1 cellular context compared by ENCODE assay signal in the genomic region with DNA sequence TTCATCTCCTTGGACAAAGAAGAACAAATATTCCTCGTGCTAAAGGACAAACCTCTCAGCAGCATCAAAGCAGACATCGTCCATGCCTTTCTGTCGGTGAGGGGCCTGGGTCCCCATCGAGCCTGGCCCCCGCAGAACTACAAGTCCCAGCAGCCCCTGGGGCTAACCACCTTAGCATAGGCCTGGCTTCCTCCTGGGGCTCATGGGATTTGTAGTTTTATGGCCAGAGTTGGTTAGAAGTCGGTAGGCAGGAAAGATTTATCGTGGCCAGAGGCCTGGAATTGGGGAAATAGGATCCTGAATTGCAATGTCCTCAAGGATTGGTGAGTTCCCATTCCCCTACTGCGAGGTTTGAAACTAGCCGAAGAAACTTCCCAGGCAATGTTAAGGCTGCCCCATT.
TF ChIP-seq lines count a peak whose summit lies in the region.

No MANE protein-coding gene starts in this region.

TF ChIP-seq in K562, 482 proteins besides CTCF, POLR2A, EP300 and RAD21 (continued from another document and continues in another):
- no peak for TF ChIP-seq SNRNP70 (optimal IDR thresholded peaks at IDR 0.05; ENCODE audit: low read depth, low read length)
- TF ChIP-seq CBX8 (IDR thresholded peaks at IDR 0.05; ENCODE audit: borderline replicate concordance, extremely low read depth, low read depth, low read length, poor library complexity, severe bottlenecking) = no peak
- TF ChIP-seq NEUROD1 (IDR thresholded peaks at IDR 0.05; ENCODE audit: borderline replicate concordance, low read depth, low read length, partially characterized antibody) = no peak
- peak; percentile 99 for TF ChIP-seq HCFC1 (IDR thresholded peaks at IDR 0.05; ENCODE audit: low read depth, low read length)
- TF ChIP-seq MYBL2 (IDR thresholded peaks at IDR 0.05; ENCODE audit: low read depth) = no peak
- no peak for TF ChIP-seq MYBL2 (CRISPR knock-in tag; IDR thresholded peaks at IDR 0.05; ENCODE audit: borderline replicate concordance)
- TF ChIP-seq, protein P1, sequence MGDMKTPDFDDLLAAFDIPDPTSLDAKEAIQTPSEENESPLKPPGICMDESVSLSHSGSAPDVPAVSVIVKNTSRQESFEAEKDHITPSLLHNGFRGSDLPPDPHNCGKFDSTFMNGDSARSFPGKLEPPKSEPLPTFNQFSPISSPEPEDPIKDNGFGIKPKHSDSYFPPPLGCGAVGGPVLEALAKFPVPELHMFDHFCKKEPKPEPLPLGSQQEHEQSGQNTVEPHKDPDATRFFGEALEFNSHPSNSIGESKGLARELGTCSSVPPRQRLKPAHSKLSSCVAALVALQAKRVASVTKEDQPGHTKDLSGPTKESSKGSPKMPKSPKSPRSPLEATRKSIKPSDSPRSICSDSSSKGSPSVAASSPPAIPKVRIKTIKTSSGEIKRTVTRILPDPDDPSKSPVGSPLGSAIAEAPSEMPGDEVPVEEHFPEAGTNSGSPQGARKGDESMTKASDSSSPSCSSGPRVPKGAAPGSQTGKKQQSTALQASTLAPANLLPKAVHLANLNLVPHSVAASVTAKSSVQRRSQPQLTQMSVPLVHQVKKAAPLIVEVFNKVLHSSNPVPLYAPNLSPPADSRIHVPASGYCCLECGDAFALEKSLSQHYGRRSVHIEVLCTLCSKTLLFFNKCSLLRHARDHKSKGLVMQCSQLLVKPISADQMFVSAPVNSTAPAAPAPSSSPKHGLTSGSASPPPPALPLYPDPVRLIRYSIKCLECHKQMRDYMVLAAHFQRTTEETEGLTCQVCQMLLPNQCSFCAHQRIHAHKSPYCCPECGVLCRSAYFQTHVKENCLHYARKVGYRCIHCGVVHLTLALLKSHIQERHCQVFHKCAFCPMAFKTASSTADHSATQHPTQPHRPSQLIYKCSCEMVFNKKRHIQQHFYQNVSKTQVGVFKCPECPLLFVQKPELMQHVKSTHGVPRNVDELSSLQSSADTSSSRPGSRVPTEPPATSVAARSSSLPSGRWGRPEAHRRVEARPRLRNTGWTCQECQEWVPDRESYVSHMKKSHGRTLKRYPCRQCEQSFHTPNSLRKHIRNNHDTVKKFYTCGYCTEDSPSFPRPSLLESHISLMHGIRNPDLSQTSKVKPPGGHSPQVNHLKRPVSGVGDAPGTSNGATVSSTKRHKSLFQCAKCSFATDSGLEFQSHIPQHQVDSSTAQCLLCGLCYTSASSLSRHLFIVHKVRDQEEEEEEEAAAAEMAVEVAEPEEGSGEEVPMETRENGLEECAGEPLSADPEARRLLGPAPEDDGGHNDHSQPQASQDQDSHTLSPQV (IDR thresholded peaks at IDR 0.05) = peak; percentile 86
- TF ChIP-seq, protein P2, sequence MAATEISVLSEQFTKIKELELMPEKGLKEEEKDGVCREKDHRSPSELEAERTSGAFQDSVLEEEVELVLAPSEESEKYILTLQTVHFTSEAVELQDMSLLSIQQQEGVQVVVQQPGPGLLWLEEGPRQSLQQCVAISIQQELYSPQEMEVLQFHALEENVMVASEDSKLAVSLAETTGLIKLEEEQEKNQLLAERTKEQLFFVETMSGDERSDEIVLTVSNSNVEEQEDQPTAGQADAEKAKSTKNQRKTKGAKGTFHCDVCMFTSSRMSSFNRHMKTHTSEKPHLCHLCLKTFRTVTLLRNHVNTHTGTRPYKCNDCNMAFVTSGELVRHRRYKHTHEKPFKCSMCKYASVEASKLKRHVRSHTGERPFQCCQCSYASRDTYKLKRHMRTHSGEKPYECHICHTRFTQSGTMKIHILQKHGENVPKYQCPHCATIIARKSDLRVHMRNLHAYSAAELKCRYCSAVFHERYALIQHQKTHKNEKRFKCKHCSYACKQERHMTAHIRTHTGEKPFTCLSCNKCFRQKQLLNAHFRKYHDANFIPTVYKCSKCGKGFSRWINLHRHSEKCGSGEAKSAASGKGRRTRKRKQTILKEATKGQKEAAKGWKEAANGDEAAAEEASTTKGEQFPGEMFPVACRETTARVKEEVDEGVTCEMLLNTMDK (IDR thresholded peaks at IDR 0.05; ENCODE audit: borderline replicate concordance, insufficient read depth, low read depth, low read length, poor library complexity, severe bottlenecking) = no peak
- no peak for TF ChIP-seq CCNT2 (IDR thresholded peaks at IDR 0.05; ENCODE audit: borderline replicate concordance, extremely low read depth, insufficient read length, low read depth, low read length)
- TF ChIP-seq, protein P3, sequence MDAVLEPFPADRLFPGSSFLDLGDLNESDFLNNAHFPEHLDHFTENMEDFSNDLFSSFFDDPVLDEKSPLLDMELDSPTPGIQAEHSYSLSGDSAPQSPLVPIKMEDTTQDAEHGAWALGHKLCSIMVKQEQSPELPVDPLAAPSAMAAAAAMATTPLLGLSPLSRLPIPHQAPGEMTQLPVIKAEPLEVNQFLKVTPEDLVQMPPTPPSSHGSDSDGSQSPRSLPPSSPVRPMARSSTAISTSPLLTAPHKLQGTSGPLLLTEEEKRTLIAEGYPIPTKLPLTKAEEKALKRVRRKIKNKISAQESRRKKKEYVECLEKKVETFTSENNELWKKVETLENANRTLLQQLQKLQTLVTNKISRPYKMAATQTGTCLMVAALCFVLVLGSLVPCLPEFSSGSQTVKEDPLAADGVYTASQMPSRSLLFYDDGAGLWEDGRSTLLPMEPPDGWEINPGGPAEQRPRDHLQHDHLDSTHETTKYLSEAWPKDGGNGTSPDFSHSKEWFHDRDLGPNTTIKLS (IDR thresholded peaks at IDR 0.05; ENCODE audit: borderline replicate concordance, low read depth) = peak; percentile 79; the same call in 1 of the 2 replicates
- peak; percentile 75 for TF ChIP-seq ZNF766 (CRISPR knock-in tag; conservative IDR thresholded peaks at IDR 0.05)
- TF ChIP-seq SAFB2 (IDR thresholded peaks at IDR 0.05; ENCODE audit: borderline replicate concordance, low read depth, low read length, severe bottlenecking) = no peak
- 0 out of 2 replicates have a peak, but pooled peaks have one; percentile 6 for TF ChIP-seq EGR1 (conservative IDR thresholded peaks at IDR 0.05)
- 0 out of 2 replicates have a peak, but pooled peaks have one; percentile 5 for TF ChIP-seq POLR2G (IDR thresholded peaks at IDR 0.05; ENCODE audit: low read depth, low read length)
- TF ChIP-seq NFE2L1 (tag; IDR thresholded peaks at IDR 0.05; ENCODE audit: borderline replicate concordance, low read depth) = no peak
- TF ChIP-seq, protein P4, sequence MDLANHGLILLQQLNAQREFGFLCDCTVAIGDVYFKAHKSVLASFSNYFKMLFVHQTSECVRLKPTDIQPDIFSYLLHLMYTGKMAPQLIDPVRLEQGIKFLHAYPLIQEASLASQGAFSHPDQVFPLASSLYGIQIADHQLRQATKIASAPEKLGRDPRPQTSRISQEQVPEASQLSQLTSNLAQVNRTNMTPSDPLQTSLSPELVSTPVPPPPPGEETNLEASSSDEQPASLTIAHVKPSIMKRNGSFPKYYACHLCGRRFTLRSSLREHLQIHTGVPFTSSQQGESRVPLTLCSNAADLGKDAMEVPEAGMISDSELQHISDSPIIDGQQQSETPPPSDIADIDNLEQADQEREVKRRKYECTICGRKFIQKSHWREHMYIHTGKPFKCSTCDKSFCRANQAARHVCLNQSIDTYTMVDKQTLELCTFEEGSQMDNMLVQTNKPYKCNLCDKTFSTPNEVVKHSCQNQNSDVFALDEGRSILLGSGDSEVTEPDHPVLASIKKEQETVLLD (IDR thresholded peaks at IDR 0.05) = no peak
- no peak for TF ChIP-seq DDX20 (tag; IDR thresholded peaks at IDR 0.05; ENCODE audit: low read depth)
- TF ChIP-seq, protein P5, sequence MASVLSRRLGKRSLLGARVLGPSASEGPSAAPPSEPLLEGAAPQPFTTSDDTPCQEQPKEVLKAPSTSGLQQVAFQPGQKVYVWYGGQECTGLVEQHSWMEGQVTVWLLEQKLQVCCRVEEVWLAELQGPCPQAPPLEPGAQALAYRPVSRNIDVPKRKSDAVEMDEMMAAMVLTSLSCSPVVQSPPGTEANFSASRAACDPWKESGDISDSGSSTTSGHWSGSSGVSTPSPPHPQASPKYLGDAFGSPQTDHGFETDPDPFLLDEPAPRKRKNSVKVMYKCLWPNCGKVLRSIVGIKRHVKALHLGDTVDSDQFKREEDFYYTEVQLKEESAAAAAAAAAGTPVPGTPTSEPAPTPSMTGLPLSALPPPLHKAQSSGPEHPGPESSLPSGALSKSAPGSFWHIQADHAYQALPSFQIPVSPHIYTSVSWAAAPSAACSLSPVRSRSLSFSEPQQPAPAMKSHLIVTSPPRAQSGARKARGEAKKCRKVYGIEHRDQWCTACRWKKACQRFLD (CRISPR knock-in tag; IDR thresholded peaks at IDR 0.05) = 0 out of 2 replicates have a peak, but pooled peaks have one; percentile 51
- TF ChIP-seq ETS2 (tag; IDR thresholded peaks at IDR 0.05; ENCODE audit: borderline replicate concordance, poor library complexity, severe bottlenecking) = no peak
- no peak for TF ChIP-seq KLF16 (IDR thresholded peaks at IDR 0.05)
- TF ChIP-seq PML (IDR thresholded peaks at IDR 0.05; ENCODE audit: low read length) = no peak
- TF ChIP-seq SOX6 (IDR thresholded peaks at IDR 0.05) = no peak
- TF ChIP-seq, protein P6, sequence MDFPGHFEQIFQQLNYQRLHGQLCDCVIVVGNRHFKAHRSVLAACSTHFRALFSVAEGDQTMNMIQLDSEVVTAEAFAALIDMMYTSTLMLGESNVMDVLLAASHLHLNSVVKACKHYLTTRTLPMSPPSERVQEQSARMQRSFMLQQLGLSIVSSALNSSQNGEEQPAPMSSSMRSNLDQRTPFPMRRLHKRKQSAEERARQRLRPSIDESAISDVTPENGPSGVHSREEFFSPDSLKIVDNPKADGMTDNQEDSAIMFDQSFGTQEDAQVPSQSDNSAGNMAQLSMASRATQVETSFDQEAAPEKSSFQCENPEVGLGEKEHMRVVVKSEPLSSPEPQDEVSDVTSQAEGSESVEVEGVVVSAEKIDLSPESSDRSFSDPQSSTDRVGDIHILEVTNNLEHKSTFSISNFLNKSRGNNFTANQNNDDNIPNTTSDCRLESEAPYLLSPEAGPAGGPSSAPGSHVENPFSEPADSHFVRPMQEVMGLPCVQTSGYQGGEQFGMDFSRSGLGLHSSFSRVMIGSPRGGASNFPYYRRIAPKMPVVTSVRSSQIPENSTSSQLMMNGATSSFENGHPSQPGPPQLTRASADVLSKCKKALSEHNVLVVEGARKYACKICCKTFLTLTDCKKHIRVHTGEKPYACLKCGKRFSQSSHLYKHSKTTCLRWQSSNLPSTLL (IDR thresholded peaks at IDR 0.05) = no peak
- TF ChIP-seq RAD51 (IDR thresholded peaks at IDR 0.05; ENCODE audit: borderline replicate concordance, low read depth) = no peak
- TF ChIP-seq ZNF24 (IDR thresholded peaks at IDR 0.05) = no peak
- TF ChIP-seq ZNF23 (CRISPR knock-in tag; IDR thresholded peaks at IDR 0.05) = no peak
- TF ChIP-seq TBP (optimal IDR thresholded peaks at IDR 0.05; ENCODE audit: low read depth, low read length) = peak; percentile 17
- no peak for TF ChIP-seq HSF4 (CRISPR knock-in tag; IDR thresholded peaks at IDR 0.05; ENCODE audit: borderline replicate concordance)
- no peak for TF ChIP-seq FOXJ2 (tag; IDR thresholded peaks at IDR 0.05)
- TF ChIP-seq, protein P7, sequence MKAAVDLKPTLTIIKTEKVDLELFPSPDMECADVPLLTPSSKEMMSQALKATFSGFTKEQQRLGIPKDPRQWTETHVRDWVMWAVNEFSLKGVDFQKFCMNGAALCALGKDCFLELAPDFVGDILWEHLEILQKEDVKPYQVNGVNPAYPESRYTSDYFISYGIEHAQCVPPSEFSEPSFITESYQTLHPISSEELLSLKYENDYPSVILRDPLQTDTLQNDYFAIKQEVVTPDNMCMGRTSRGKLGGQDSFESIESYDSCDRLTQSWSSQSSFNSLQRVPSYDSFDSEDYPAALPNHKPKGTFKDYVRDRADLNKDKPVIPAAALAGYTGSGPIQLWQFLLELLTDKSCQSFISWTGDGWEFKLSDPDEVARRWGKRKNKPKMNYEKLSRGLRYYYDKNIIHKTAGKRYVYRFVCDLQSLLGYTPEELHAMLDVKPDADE (conservative IDR thresholded peaks at IDR 0.05; ENCODE audit: control insufficient read depth, low read depth, low read length) = peak; percentile 99
- TF ChIP-seq, protein P8, sequence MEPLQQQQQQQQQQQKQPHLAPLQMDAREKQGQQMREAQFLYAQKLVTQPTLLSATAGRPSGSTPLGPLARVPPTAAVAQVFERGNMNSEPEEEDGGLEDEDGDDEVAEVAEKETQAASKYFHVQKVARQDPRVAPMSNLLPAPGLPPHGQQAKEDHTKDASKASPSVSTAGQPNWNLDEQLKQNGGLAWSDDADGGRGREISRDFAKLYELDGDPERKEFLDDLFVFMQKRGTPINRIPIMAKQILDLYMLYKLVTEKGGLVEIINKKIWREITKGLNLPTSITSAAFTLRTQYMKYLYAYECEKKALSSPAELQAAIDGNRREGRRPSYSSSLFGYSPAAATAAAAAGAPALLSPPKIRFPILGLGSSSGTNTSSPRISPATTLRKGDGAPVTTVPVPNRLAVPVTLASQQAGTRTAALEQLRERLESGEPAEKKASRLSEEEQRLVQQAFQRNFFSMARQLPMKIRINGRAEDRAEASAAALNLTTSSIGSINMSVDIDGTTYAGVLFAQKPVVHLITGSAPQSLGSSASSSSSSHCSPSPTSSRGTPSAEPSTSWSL (CRISPR knock-in tag; IDR thresholded peaks at IDR 0.05; ENCODE audit: borderline replicate concordance) = no peak
- no peak for TF ChIP-seq ZNF445 (CRISPR knock-in tag; IDR thresholded peaks at IDR 0.05; ENCODE audit: low read depth)
- TF ChIP-seq TRIM28 (IDR thresholded peaks at IDR 0.05) = no peak
- no peak for TF ChIP-seq ZNF695 (CRISPR knock-in tag; IDR thresholded peaks at IDR 0.05)
- TF ChIP-seq SREBF1 (IDR thresholded peaks at IDR 0.05; ENCODE audit: borderline replicate concordance, low read depth, low read length) = peak; percentile 54; the same call in 1 of the 2 replicates
- TF ChIP-seq, protein P9, sequence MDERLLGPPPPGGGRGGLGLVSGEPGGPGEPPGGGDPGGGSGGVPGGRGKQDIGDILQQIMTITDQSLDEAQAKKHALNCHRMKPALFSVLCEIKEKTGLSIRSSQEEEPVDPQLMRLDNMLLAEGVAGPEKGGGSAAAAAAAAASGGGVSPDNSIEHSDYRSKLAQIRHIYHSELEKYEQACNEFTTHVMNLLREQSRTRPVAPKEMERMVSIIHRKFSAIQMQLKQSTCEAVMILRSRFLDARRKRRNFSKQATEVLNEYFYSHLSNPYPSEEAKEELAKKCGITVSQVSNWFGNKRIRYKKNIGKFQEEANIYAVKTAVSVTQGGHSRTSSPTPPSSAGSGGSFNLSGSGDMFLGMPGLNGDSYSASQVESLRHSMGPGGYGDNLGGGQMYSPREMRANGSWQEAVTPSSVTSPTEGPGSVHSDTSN (CRISPR knock-in tag; IDR thresholded peaks at IDR 0.05; ENCODE audit: low read depth) = no peak
- TF ChIP-seq, protein P9 (tag; conservative IDR thresholded peaks at IDR 0.05; ENCODE audit: low read depth) = 0 out of 2 replicates have a peak, but pooled peaks have one; percentile 7
